In genomic region chr4:161555689-161556660, GRCh38 we compare ENCODE assay signal across 11 cellular contexts.
DNase-seq lines count a peak whose midpoint lies in the region; ATAC-seq and TF ChIP-seq lines count a peak whose summit lies in the region.
"Had no signal": no experiment of that assay in that cellular context is flagged by ENCODE, and none has a peak within 500 bp of the region (broad histone marks: within the 10 kb centered on the region; RNA-seq: fewer than 3 reads in every experiment).

No MANE protein-coding gene starts in this region.

- peak; percentile 21 for DNase-seq in AG08395 (ENCODE audit: low spot score)
- DNase-seq in brain microvascular endothelial cell, result peak; percentile 83
- DNase-seq in right lobe of liver, result no peak
- DNase-seq in activated CD4-positive, alpha-beta T cell treated with anti-CD3 and anti-CD28 coated beads for 4 hours, result no peak
- no peak for DNase-seq in colonic mucosa
- DNase-seq in stimulated activated CD4-positive, alpha-beta T cell treated with anti-CD3 and anti-CD28 coated beads, Interleukin-15, amount 100 ng/mL, for 24 hours, result no peak
- DNase-seq: gastrocnemius medialis, nucleus accumbens had no signal

- H3K9me3 ChIP-seq in right lobe of liver, result no peaks in the 10 kb centered on the region
- no peaks in the 10 kb centered on the region for H3K9me3 ChIP-seq in colonic mucosa
- H3K9me3 ChIP-seq: BLaER1, gastrocnemius medialis had no signal

- ATAC-seq in GM21360 (IDR thresholded peaks at IDR 0.05; ENCODE audit: unreplicated experiment), result peak; percentile 57
- peak; percentile 70 for ATAC-seq in HG03280 (IDR thresholded peaks at IDR 0.05; ENCODE audit: unreplicated experiment)
- ATAC-seq in right lobe of liver, result no peak
- ATAC-seq: gastrocnemius medialis had no signal

- no peaks in the 10 kb centered on the region for H3K36me3 ChIP-seq in brain microvascular endothelial cell (replicated peaks)
- H3K36me3 ChIP-seq in right lobe of liver, result no peaks in the 10 kb centered on the region
- H3K36me3 ChIP-seq in colonic mucosa, result no peaks in the 10 kb centered on the region
- H3K36me3 ChIP-seq: BLaER1, gastrocnemius medialis had no signal

- in situ Hi-C loops in brain microvascular endothelial cell (cut with HindIII; ENCODE audit: low pct_ligation_motif_present, low sequenced_read_pairs), result loop anchor here (25.0 kb wide), 1 partner anchor 606 kb away; the partner anchor contains the start of gene FSTL5

- no peak for TF ChIP-seq CTCF in brain microvascular endothelial cell (IDR thresholded peaks at IDR 0.05; ENCODE audit: low read depth, low read length, missing control alignments)
- TF ChIP-seq CTCF in right lobe of liver (IDR thresholded peaks at IDR 0.05), result no peak
- no peak for TF ChIP-seq CTCF in colonic mucosa (IDR thresholded peaks at IDR 0.05)

- H3K27me3 ChIP-seq in brain microvascular endothelial cell (replicated peaks) (no peaks in the 10 kb centered on the region), right lobe of liver (no peaks in the 10 kb centered on the region), colonic mucosa (no peaks in the 10 kb centered on the region)
- H3K27me3 ChIP-seq: BLaER1, gastrocnemius medialis had no signal

- WGBS in right lobe of liver (ENCODE audit: insufficient coverage, low coverage, low lambda C conversion rate, missing lambda C conversion rate), result 42% methylated on average over 5 of the region's 5 CpGs

- no peak for TF ChIP-seq POLR2A in right lobe of liver (IDR thresholded peaks at IDR 0.05)

- H3K4me1 ChIP-seq in right lobe of liver, result no peaks in the 10 kb centered on the region
- H3K4me1 ChIP-seq in colonic mucosa, result no peaks in the 10 kb centered on the region
- H3K4me1 ChIP-seq: BLaER1, gastrocnemius medialis had no signal

- H3K4me3 ChIP-seq in brain microvascular endothelial cell (ENCODE audit: low read depth, low read length), result no peak overlapping the region
- H3K4me3 ChIP-seq in right lobe of liver, result no peak overlapping the region
- no peak overlapping the region for H3K4me3 ChIP-seq in colonic mucosa
- H3K4me3 ChIP-seq: BLaER1, gastrocnemius medialis had no signal

- peak overlapping the region; percentile 67 for H3K27ac ChIP-seq in brain microvascular endothelial cell
- H3K27ac ChIP-seq in right lobe of liver, result no peak overlapping the region
- no peak overlapping the region for H3K27ac ChIP-seq in colonic mucosa
- H3K27ac ChIP-seq: BLaER1, gastrocnemius medialis had no signal

- intact Hi-C loops in right lobe of liver (cut with DNase I) (no loop called here), colonic mucosa (cut with DNase I) (no loop called here)

- H3K9ac ChIP-seq in colonic mucosa (ENCODE audit: low read depth in 2 of 2, low read length in 2 of 2), result no peak overlapping the region
- H3K9ac ChIP-seq: BLaER1 had no signal

Comparison
In these comparisons a context has a peak if more than half of its experiments do, and no peak if none do; other contexts are left out.
1. DNase-seq: peak in AG08395 (single experiment) and brain microvascular endothelial cell (single experiment); none in right lobe of liver (0 of 3), activated CD4-positive, alpha-beta T cell treated with anti-CD3 and anti-CD28 coated beads for 4 hours (0 of 2), colonic mucosa (single experiment) and stimulated activated CD4-positive, alpha-beta T cell treated with anti-CD3 and anti-CD28 coated beads, Interleukin-15, amount 100 ng/mL, for 24 hours (single experiment).
2. ATAC-seq: peak in GM21360 (single experiment) and HG03280 (single experiment); none in right lobe of liver (0 of 4).